ENCODE assay signal across 20 cellular contexts in genomic region chr5:76626738-76627137, GRCh38. TPM values are rescaled to one million over a fixed set of nuclear protein-coding genes. Genes with fewer than 3 reads are reported as not detected.
DNase-seq lines count a peak whose midpoint lies in the region; ATAC-seq and TF ChIP-seq lines count a peak whose summit lies in the region.
"Had no signal": no experiment of that assay in that cellular context is flagged by ENCODE, and none has a peak within 500 bp of the region (broad histone marks: within the 10 kb centered on the region; RNA-seq: fewer than 3 reads in every experiment).

No MANE protein-coding gene starts in this region.

- H3K9me3 Mint-ChIP-seq in activated T-helper 1 cell treated with anti-CD3 and anti-CD28 coated beads, Interleukin-12 subunit alpha, Interleukin-12 subunit beta, Interleukin-2, Interleukin-4 antibody, amounts not matched to agents 30 ng/mL and 10 ng/mL and 1 ng/mL, durations not matched to agents 14 hours and 24 hours and 36 hours = peaks cover 4% of the 10 kb centered on the region
- H3K9me3 Mint-ChIP-seq in nephron progenitor cell = no peaks in the 10 kb centered on the region

- H3K27me3 ChIP-seq in heart right ventricle = no peaks in the 10 kb centered on the region
- H3K27me3 ChIP-seq in upper lobe of left lung = no peaks in the 10 kb centered on the region
- H3K27me3 ChIP-seq in Peyer's patch = no peaks in the 10 kb centered on the region
- H3K27me3 ChIP-seq: sigmoid colon had no signal

- H3K36me3 Mint-ChIP-seq in activated T-helper 1 cell treated with anti-CD3 and anti-CD28 coated beads, Interleukin-12 subunit alpha, Interleukin-12 subunit beta, Interleukin-2, Interleukin-4 antibody, amounts not matched to agents 30 ng/mL and 10 ng/mL and 1 ng/mL, durations not matched to agents 14 hours and 24 hours and 36 hours (ENCODE audit: low read depth) = peaks cover 29% of the 10 kb centered on the region
- peaks cover 16% of the 10 kb centered on the region for H3K36me3 Mint-ChIP-seq in nephron progenitor cell (ENCODE audit: low read depth)

- DNase-seq in Right ventricle myocardium superior (peak; percentile 47), heart right ventricle (no peak), Kasumi-1 (lab: John Stamatoyannopoulos, UW) (peak; percentile 82 to 85), upper lobe of left lung (no peak), inferior parietal cortex (ENCODE audit: extremely low spot score) (no peak), Peyer's patch (no peak), nephron progenitor cell (no peak)
- DNase-seq in activated T-helper 1 cell treated with anti-CD3 and anti-CD28 coated beads, Interleukin-12 subunit alpha, Interleukin-12 subunit beta, Interleukin-2, Interleukin-4 antibody, amounts not matched to agents 30 ng/mL and 10 ng/mL and 1 ng/mL, durations not matched to agents 14 hours and 24 hours and 36 hours (ENCODE audit: low spot score) = no peak
- DNase-seq: activated effector memory CD4-positive, alpha-beta T cell treated with anti-CD3 and anti-CD28 coated beads, Interleukin-2, amount 50 U/mL, for 16 hours; Calu3; GOT3; left colon; NCI-H1436; NCI-H2171 treated with DMSO at 0.1 percent for 48 hours; NCI-H748 treated with DMSO at 0.1 percent for 48 hours; sigmoid colon; SK-N-SH; stimulated activated CD4-positive, alpha-beta T cell treated with anti-CD3 and anti-CD28 coated beads, Interleukin-2, amount 100 ng/mL, for 48 hours had no signal

- no peaks in the 10 kb centered on the region for H3K27me3 Mint-ChIP-seq in activated T-helper 1 cell treated with anti-CD3 and anti-CD28 coated beads, Interleukin-12 subunit alpha, Interleukin-12 subunit beta, Interleukin-2, Interleukin-4 antibody, amounts not matched to agents 30 ng/mL and 10 ng/mL and 1 ng/mL, durations not matched to agents 14 hours and 24 hours and 36 hours (ENCODE audit: insufficient read depth)
- peaks cover 4% of the 10 kb centered on the region for H3K27me3 Mint-ChIP-seq in nephron progenitor cell (ENCODE audit: low read depth, poor library complexity)

- H3K4me3 ChIP-seq in heart right ventricle (no peak overlapping the region), upper lobe of left lung (no peak overlapping the region), Peyer's patch (no peak overlapping the region)
- H3K4me3 ChIP-seq: sigmoid colon had no signal

- ATAC-seq in Right ventricle myocardium superior (ENCODE audit: poor library complexity) (no peak), heart right ventricle (no peak), upper lobe of left lung (ENCODE audit: low FRiP score in 2 of 2) (peak; percentile 24 to 46)
- ATAC-seq: left colon, Panc1 had no signal

- peaks cover 0 to 9% (median 0%) of the 10 kb centered on the region in 9 donors for H3K36me3 ChIP-seq in heart right ventricle
- no peaks in the 10 kb centered on the region for H3K36me3 ChIP-seq in upper lobe of left lung
- H3K36me3 ChIP-seq in Peyer's patch = peaks cover 0 to 10% (median 0%) of the 10 kb centered on the region in 3 donors
- H3K36me3 ChIP-seq: sigmoid colon had no signal

- H3K27ac ChIP-seq in heart right ventricle = no peak overlapping the region
- H3K27ac ChIP-seq in upper lobe of left lung = no peak overlapping the region
- no peak overlapping the region for H3K27ac ChIP-seq in Peyer's patch
- H3K27ac ChIP-seq: sigmoid colon, VCaP had no signal

- TF ChIP-seq EP300 in upper lobe of left lung (IDR thresholded peaks at IDR 0.05) = no peak

- no peak for TF ChIP-seq POLR2A in upper lobe of left lung (IDR thresholded peaks at IDR 0.05)
- TF ChIP-seq POLR2A in Peyer's patch (IDR thresholded peaks at IDR 0.05) = no peak

- intact Hi-C loops in Right ventricle myocardium superior (cut with DNase I) (no loop called here), heart right ventricle (cut with DNase I) (no loop called here)
- intact Hi-C loops in activated T-helper 1 cell treated with anti-CD3 and anti-CD28 coated beads, Interleukin-12 subunit alpha, Interleukin-12 subunit beta, Interleukin-2, Interleukin-4 antibody, amounts not matched to agents 30 ng/mL and 10 ng/mL and 1 ng/mL, durations not matched to agents 14 hours and 24 hours and 36 hours (cut with micrococcal nuclease) = no loop called here

- no peak overlapping the region for H3K4me3 Mint-ChIP-seq in activated T-helper 1 cell treated with anti-CD3 and anti-CD28 coated beads, Interleukin-12 subunit alpha, Interleukin-12 subunit beta, Interleukin-2, Interleukin-4 antibody, amounts not matched to agents 30 ng/mL and 10 ng/mL and 1 ng/mL, durations not matched to agents 14 hours and 24 hours and 36 hours
- no peak overlapping the region for H3K4me3 Mint-ChIP-seq in nephron progenitor cell

- peaks cover 0 to 14% (median 4%) of the 10 kb centered on the region in 9 donors for H3K4me1 ChIP-seq in heart right ventricle
- peaks cover 0 to 4% (median 2%) of the 10 kb centered on the region in 4 donors for H3K4me1 ChIP-seq in upper lobe of left lung
- no peaks in the 10 kb centered on the region for H3K4me1 ChIP-seq in Peyer's patch
- H3K4me1 ChIP-seq: sigmoid colon had no signal

- H3K9me3 ChIP-seq in heart right ventricle = no peaks in the 10 kb centered on the region
- no peaks in the 10 kb centered on the region for H3K9me3 ChIP-seq in upper lobe of left lung
- no peaks in the 10 kb centered on the region for H3K9me3 ChIP-seq in Peyer's patch
- H3K9me3 ChIP-seq: sigmoid colon, SK-N-SH had no signal

- 74 to 82% methylated on average over 6 of the region's 6 CpGs for WGBS in heart right ventricle, 2 donors
- WGBS in upper lobe of left lung, 2 donors = 64 to 68% methylated on average over 6 of the region's 6 CpGs

- TF ChIP-seq CTCF in heart right ventricle (IDR thresholded peaks at IDR 0.05) (no peak), upper lobe of left lung (IDR thresholded peaks at IDR 0.05) (no peak), Peyer's patch (IDR thresholded peaks at IDR 0.05) (no peak), nephron progenitor cell (IDR thresholded peaks at IDR 0.05) (no peak)

- H3K4me1 Mint-ChIP-seq in activated T-helper 1 cell treated with anti-CD3 and anti-CD28 coated beads, Interleukin-12 subunit alpha, Interleukin-12 subunit beta, Interleukin-2, Interleukin-4 antibody, amounts not matched to agents 30 ng/mL and 10 ng/mL and 1 ng/mL, durations not matched to agents 14 hours and 24 hours and 36 hours (ENCODE audit: low read depth) = peaks cover 19% of the 10 kb centered on the region
- H3K4me1 Mint-ChIP-seq in nephron progenitor cell = peaks cover 30% of the 10 kb centered on the region

- H3K27ac Mint-ChIP-seq in activated T-helper 1 cell treated with anti-CD3 and anti-CD28 coated beads, Interleukin-12 subunit alpha, Interleukin-12 subunit beta, Interleukin-2, Interleukin-4 antibody, amounts not matched to agents 30 ng/mL and 10 ng/mL and 1 ng/mL, durations not matched to agents 14 hours and 24 hours and 36 hours = peak overlapping the region; percentile 1
- no peak overlapping the region for H3K27ac Mint-ChIP-seq in nephron progenitor cell

RNA-seq across cellular contexts. Expression of gene F2RL2, which starts 3.5 kb away (rescaled TPM):
- total RNA-seq in Right ventricle myocardium superior = 0.13 TPM
- total RNA-seq in heart right ventricle = 1 to 10 TPM in 2 of 10 donors, under 1 TPM in 8; 0.12 to 1.5 (median 0.45) TPM
- polyA plus RNA-seq in heart right ventricle = under 1 TPM; 0.15 to 0.30 TPM
- total RNA-seq in activated T-helper 1 cell treated with anti-CD3 and anti-CD28 coated beads, Interleukin-12 subunit alpha, Interleukin-12 subunit beta, Interleukin-2, Interleukin-4 antibody, amounts not matched to agents 30 ng/mL and 10 ng/mL and 1 ng/mL, durations not matched to agents 14 hours and 24 hours and 36 hours = not detected in 2 replicates
- under 1 TPM in 3 of 6 donors, not detected in 3; 0.34 to 0.46 (median 0.43) TPM for total RNA-seq in upper lobe of left lung
- total RNA-seq in Peyer's patch = 1 to 10 TPM in 3 of 4 donors, under 1 TPM in 1; 0.70 to 3.3 (median 1.1) TPM
- total RNA-seq: Calu3 had no signal

Comparison
In these comparisons a context has a peak if more than half of its experiments do, and no peak if none do; other contexts are left out.
1. DNase-seq: peak in Right ventricle myocardium superior (single experiment) and Kasumi-1 (2 of 2); none in heart right ventricle (0 of 2), activated T-helper 1 cell treated with anti-CD3 and anti-CD28 coated beads, Interleukin-12 subunit alpha, Interleukin-12 subunit beta, Interleukin-2, Interleukin-4 antibody, amounts not matched to agents 30 ng/mL and 10 ng/mL and 1 ng/mL, durations not matched to agents 14 hours and 24 hours and 36 hours (single experiment), upper lobe of left lung (0 of 2), inferior parietal cortex (single experiment), Peyer's patch (0 of 3) and nephron progenitor cell (single experiment).
2. ATAC-seq: peak in upper lobe of left lung (2 of 2); none in Right ventricle myocardium superior (single experiment) and heart right ventricle (0 of 8).